9 cellular contexts compared by ENCODE assay signal in genomic region chr11:65496304-65497140, GRCh38. TPM values are rescaled to one million over a fixed set of nuclear protein-coding genes. Genes with fewer than 3 reads are reported as not detected.
A peak's percentile ranks its signal among the peaks of the same experiment; 100 is the strongest.
DNase-seq lines count a peak whose midpoint lies in the region; ATAC-seq and TF ChIP-seq lines count a peak whose summit lies in the region.
"Had no signal": no experiment of that assay in that cellular context is flagged by ENCODE, and none has a peak within 500 bp of the region (broad histone marks: within the 10 kb centered on the region; RNA-seq: fewer than 3 reads in every experiment).

No MANE protein-coding gene starts in this region.

- no peak for TF ChIP-seq CTCF in cardiac fibroblast (IDR thresholded peaks at IDR 0.05; ENCODE audit: low read depth, low read length)
- no peak for TF ChIP-seq CTCF in upper lobe of right lung (IDR thresholded peaks at IDR 0.05)

- H3K14ac ChIP-seq in mesenchymal stem cell (ENCODE audit: low read length in 2 of 2), result no peak overlapping the region

- peak overlapping the region; percentile 95 for H2AK5ac ChIP-seq in mesenchymal stem cell (ENCODE audit: low read length, severe bottlenecking)

- no peak overlapping the region for H2AFZ ChIP-seq in mesenchymal stem cell (ENCODE audit: low read depth, low read length)

- no peaks in the 10 kb centered on the region for H3K9me3 ChIP-seq in MG63
- H3K9me3 ChIP-seq in mesenchymal stem cell (ENCODE audit: control insufficient read depth, low read length), result no peaks in the 10 kb centered on the region
- H3K9me3 ChIP-seq in upper lobe of right lung, result no peaks in the 10 kb centered on the region

- H3K4me3 ChIP-seq in MG63 (peak overlapping the region; percentile 27), cardiac fibroblast (replicated peaks in 1 of 2; ENCODE audit: low read depth in 2 of 2, low read length in 2 of 2) (peak overlapping the region; percentile 16 to 21), mesenchymal stem cell (ENCODE audit: insufficient read depth in 1 of 2, low read depth in 1 of 2, low read length in 2 of 2) (peak overlapping the region in 1 of 2 experiments; percentile 71), upper lobe of right lung (peak overlapping the region; percentile 79)

- H2BK120ac ChIP-seq in mesenchymal stem cell (ENCODE audit: low read depth, low read length), result peak overlapping the region; percentile 99

- H4K91ac ChIP-seq in mesenchymal stem cell (ENCODE audit: low read length), result peak overlapping the region; percentile 74

- H3K9ac ChIP-seq in mesenchymal stem cell (ENCODE audit: low read length), result peak overlapping the region; percentile 98

- H2BK12ac ChIP-seq in mesenchymal stem cell (ENCODE audit: low read length in 2 of 2), result peak overlapping the region; percentile 80 to 92

- peaks cover 56% of the 10 kb centered on the region for H3K4me1 Mint-ChIP-seq in activated T-cell treated with anti-CD3 and anti-CD28 coated beads, Interleukin-2, amount 50 U/mL, for 24 hours (ENCODE audit: low read depth)

- no peak for ATAC-seq in upper lobe of right lung

- H3K36me3 Mint-ChIP-seq in activated T-cell treated with anti-CD3 and anti-CD28 coated beads, Interleukin-2, amount 50 U/mL, for 24 hours (ENCODE audit: low read depth), result peaks cover 8% of the 10 kb centered on the region

- intact Hi-C loops in upper lobe of right lung (cut with DNase I), result no loop called here

- peak overlapping the region; percentile 52 for H3K4me2 ChIP-seq in mesenchymal stem cell (ENCODE audit: low read length, poor library complexity, severe bottlenecking)

- no peak overlapping the region for H2BK15ac ChIP-seq in mesenchymal stem cell (ENCODE audit: low read depth, poor library complexity, severe bottlenecking)

- H3K27me3 ChIP-seq in MG63, result no peaks in the 10 kb centered on the region
- H3K27me3 ChIP-seq in mesenchymal stem cell (ENCODE audit: control insufficient read depth in 1 of 2, insufficient read depth in 1 of 2, low read length in 2 of 2), result no peaks in the 10 kb centered on the region
- H3K27me3 ChIP-seq in upper lobe of right lung, result no peaks in the 10 kb centered on the region

- no peaks in the 10 kb centered on the region for H3K79me1 ChIP-seq in mesenchymal stem cell (replicated peaks; ENCODE audit: low read length, poor library complexity, severe bottlenecking)

- no peak overlapping the region for H3K4me3 Mint-ChIP-seq in activated T-cell treated with anti-CD3 and anti-CD28 coated beads, Interleukin-2, amount 50 U/mL, for 24 hours
- H3K4me3 Mint-ChIP-seq: central memory CD8-positive, alpha-beta T cell had no signal

- H3K36me3 ChIP-seq in MG63, result peaks cover 24% of the 10 kb centered on the region
- peaks cover 4 to 21% of the 10 kb centered on the region in 2 experiments for H3K36me3 ChIP-seq in mesenchymal stem cell (ENCODE audit: control insufficient read depth in 1 of 2, insufficient read depth in 2 of 2, low read depth in 1 of 2, low read length in 2 of 2)
- peaks cover 5% of the 10 kb centered on the region for H3K36me3 ChIP-seq in upper lobe of right lung

- H3K27me3 Mint-ChIP-seq in activated T-cell treated with anti-CD3 and anti-CD28 coated beads, Interleukin-2, amount 50 U/mL, for 24 hours, result no peaks in the 10 kb centered on the region
- H3K27me3 Mint-ChIP-seq: central memory CD8-positive, alpha-beta T cell had no signal

- peak overlapping the region; percentile 83 for H2BK5ac ChIP-seq in mesenchymal stem cell (ENCODE audit: low read depth, low read length, poor library complexity, severe bottlenecking)

- peak overlapping the region; percentile 52 for H4K8ac ChIP-seq in mesenchymal stem cell (ENCODE audit: low read length)

- peak; percentile 59 for DNase-seq in activated T-cell treated with anti-CD3 and anti-CD28 coated beads, Interleukin-2, amount 50 U/mL, for 24 hours
- DNase-seq in activated T-cell treated with anti-CD3 and anti-CD28 coated beads, Interleukin-2, amount 50 U/mL, for 1 hour, result no peak
- no peak for DNase-seq in MG63
- DNase-seq in cardiac fibroblast (ENCODE audit: low read depth in 2 of 2), result peak; percentile 44 to 77
- peak; percentile 61 for DNase-seq in mesenchymal stem cell
- DNase-seq in upper lobe of right lung, result peak; percentile 57
- no peak for DNase-seq in HuH-7 (ENCODE audit: low spot score)
- no peak for DNase-seq in epidermal melanocyte (ENCODE audit: insufficient read length, low spot score)

- no peak overlapping the region for H3K27ac Mint-ChIP-seq in activated T-cell treated with anti-CD3 and anti-CD28 coated beads, Interleukin-2, amount 50 U/mL, for 24 hours

- H3K23ac ChIP-seq in mesenchymal stem cell (ENCODE audit: low read length in 2 of 2), result no peak overlapping the region

- H3K18ac ChIP-seq in mesenchymal stem cell (ENCODE audit: low read depth in 1 of 2, low read length in 2 of 2), result peak overlapping the region; percentile 67 to 74

- H3K4ac ChIP-seq in mesenchymal stem cell (ENCODE audit: low read depth in 1 of 2, low read length in 2 of 2), result peak overlapping the region in 1 of 2 experiments; percentile 97

- 55% methylated on average over 13 of the region's 15 CpGs for WGBS in mesenchymal stem cell

- H3K27ac ChIP-seq in mesenchymal stem cell (ENCODE audit: low read length, poor library complexity, severe bottlenecking) (peak overlapping the region; percentile 88), upper lobe of right lung (peak overlapping the region; percentile 100)

- H3K9me3 Mint-ChIP-seq in activated T-cell treated with anti-CD3 and anti-CD28 coated beads, Interleukin-2, amount 50 U/mL, for 24 hours, result no peaks in the 10 kb centered on the region
- H3K9me3 Mint-ChIP-seq: central memory CD8-positive, alpha-beta T cell had no signal

- H3K4me1 ChIP-seq in mesenchymal stem cell (ENCODE audit: control insufficient read depth, insufficient read depth, low read depth, low read length) (peaks cover 24% of the 10 kb centered on the region), upper lobe of right lung (peaks cover 55% of the 10 kb centered on the region)

RNA-seq across cellular contexts. Expression of gene MALAT1, which starts 2.3 kb away (rescaled TPM):
- 258 and 283 TPM in 2 replicates for total RNA-seq in MG63 (2014; rRNA removed; shearing (Covaris generic); ENCODE audit: low replicate concordance)
- 972 TPM for polyA plus RNA-seq in mesenchymal stem cell (2013, experiment 1 of 2)
- 756 TPM for polyA plus RNA-seq in mesenchymal stem cell (2013, experiment 2 of 2)
- total RNA-seq in upper lobe of right lung, result 11,917 TPM

RNA-seq across cellular contexts. Expression of gene SCYL1, which starts 28.4 kb away (rescaled TPM):
- total RNA-seq in MG63 (2014; rRNA removed; shearing (Covaris generic); ENCODE audit: low replicate concordance), result 50.1 and 56.3 TPM in 2 replicates
- polyA plus RNA-seq in mesenchymal stem cell (2013, experiment 1 of 2), result 114 TPM
- 115 TPM for polyA plus RNA-seq in mesenchymal stem cell (2013, experiment 2 of 2)
- 74.4 TPM for total RNA-seq in upper lobe of right lung

Comparison
In these comparisons a context has a peak if more than half of its experiments do, and no peak if none do; other contexts are left out.
1. DNase-seq: peak in activated T-cell treated with anti-CD3 and anti-CD28 coated beads, Interleukin-2, amount 50 U/mL, for 24 hours (single experiment), cardiac fibroblast (2 of 2), mesenchymal stem cell (single experiment) and upper lobe of right lung (single experiment); none in activated T-cell treated with anti-CD3 and anti-CD28 coated beads, Interleukin-2, amount 50 U/mL, for 1 hour (single experiment), MG63 (single experiment), HuH-7 (single experiment) and epidermal melanocyte (single experiment).
2. RNA of gene MALAT1, which starts 2.3 kb away (total RNA-seq): 11,917 TPM in upper lobe of right lung (single experiment); 258 to 283 TPM in MG63; every median in the first group is over 10 times any median in the second.